Comparison of ENCODE assay signal across 24 cellular contexts in genomic region chr17:74728033-74728701, GRCh38. TPM values are rescaled to one million over a fixed set of nuclear protein-coding genes. Genes with fewer than 3 reads are reported as not detected.
A peak's percentile ranks its signal among the peaks of the same experiment; 100 is the strongest.
DNase-seq lines count a peak whose midpoint lies in the region; ATAC-seq, FAIRE-seq and TF ChIP-seq lines count a peak whose summit lies in the region.
"Had no signal": no experiment of that assay in that cellular context is flagged by ENCODE, and none has a peak within 500 bp of the region (broad histone marks: within the 10 kb centered on the region; RNA-seq: fewer than 3 reads in every experiment).

No MANE protein-coding gene starts in this region.

- CTCF ChIA-PET in K562 (lab: Yijun Ruan, JAX; ENCODE audit: low intra/inter-chr PET ratio): no interaction called here

- no TSS peak for BruUV-seq in K562 (replicated peaks; lab: Mats Ljungman, UMichigan)

- peaks cover 9 to 38% of the 10 kb centered on the region in 2 experiments; a peak in 4 of 5 replicates for H3K27me3 ChIP-seq in K562 (ENCODE audit: control insufficient read depth in 2 of 2, insufficient read depth in 2 of 2, low read length in 2 of 2)
- H3K27me3 ChIP-seq in osteoblast (ENCODE audit: insufficient read depth, low read length): peaks cover 2% of the 10 kb centered on the region
- peaks cover 0 to 34% of the 10 kb centered on the region in 2 donors for H3K27me3 ChIP-seq in tibial nerve

- H3K4me1 ChIP-seq in K562 (replicated peaks in 1 of 2; ENCODE audit: control insufficient read depth in 2 of 2, insufficient read depth in 2 of 2, low read length in 2 of 2) (no peaks in the 10 kb centered on the region), osteoblast (ENCODE audit: insufficient read depth, low read length) (no peaks in the 10 kb centered on the region), tibial nerve (no peaks in the 10 kb centered on the region)
- H3K4me1 ChIP-seq: BE2C had no signal

- H3K9me3 ChIP-seq in K562 (replicated peaks; ENCODE audit: control insufficient read depth, insufficient read depth, low read depth, low read length) (peaks cover 9% of the 10 kb centered on the region; the same call in 1 of the 2 replicates), osteoblast (ENCODE audit: low read depth, low read length) (no peaks in the 10 kb centered on the region), tibial nerve (no peaks in the 10 kb centered on the region)
- H3K9me3 ChIP-seq: BE2C had no signal

- TF ChIP-seq CTCF in K562 (IDR thresholded peaks at IDR 0.05 in 2 of 3, conservative IDR thresholded peaks at IDR 0.05 in 1 of 3; ENCODE audit: insufficient read depth in 2 of 3, low read depth in 1 of 3, low read length in 3 of 3) (no peak), osteoblast (IDR thresholded peaks at IDR 0.05; ENCODE audit: extremely low read depth, low read depth, low read length) (no peak), tibial nerve (IDR thresholded peaks at IDR 0.05) (no peak)

- H3K9me1 ChIP-seq in K562 (ENCODE audit: control insufficient read depth, insufficient read depth, low read length): no peaks in the 10 kb centered on the region

- TF ChIP-seq RAD21 in K562 (CRISPR knock-in tag; conservative IDR thresholded peaks at IDR 0.05 in 1 of 2, IDR thresholded peaks at IDR 0.05 in 1 of 2): no peak

- WGBS in K562 (ENCODE audit: insufficient coverage, low coverage, missing lambda C conversion rate): 2% methylated on average over 3 of the region's 3 CpGs
- 93 to 98% methylated on average over 3 of the region's 3 CpGs for WGBS in tibial nerve, 2 donors

- no peak overlapping the region for H2AFZ ChIP-seq in K562 (ENCODE audit: low read depth, low read length)
- H2AFZ ChIP-seq in osteoblast (ENCODE audit: low read length): no peak overlapping the region
- H2AFZ ChIP-seq: GM23248 had no signal

- ATAC-seq in K562: no peak
- no peak for ATAC-seq in GM19452 (IDR thresholded peaks at IDR 0.05; ENCODE audit: unreplicated experiment)
- ATAC-seq: GM12878 had no signal

- FAIRE-seq in GM12891 (lab: Jason Lieb, UNC) (peak; percentile 83), K562 (lab: Jason Lieb, UNC) (peak; percentile 29)
- FAIRE-seq: GM12878, GM19239, H54 had no signal

- intact Hi-C loops in K562 (cut with micrococcal nuclease): no loop called here

- POLR2A ChIA-PET in K562 (lab: Yijun Ruan, JAX): no interaction called here

- H3K36me3 ChIP-seq in K562 (ENCODE audit: control insufficient read depth, insufficient read depth, low read length) (no peaks in the 10 kb centered on the region), osteoblast (ENCODE audit: insufficient read depth, low read length) (no peaks in the 10 kb centered on the region), tibial nerve (no peaks in the 10 kb centered on the region)
- H3K36me3 ChIP-seq: BE2C had no signal

- H3K4me3 ChIP-seq in K562 (no peak overlapping the region), osteoblast (ENCODE audit: insufficient read depth, low read length) (no peak overlapping the region), tibial nerve (no peak overlapping the region)
- H3K4me3 ChIP-seq: GM12878, GM23248 had no signal

- H3K27ac ChIP-seq in K562 (ENCODE audit: extremely low read depth, low read depth, low read length) (no peak overlapping the region), osteoblast (ENCODE audit: low read depth, low read length) (no peak overlapping the region), tibial nerve (no peak overlapping the region)
- H3K27ac ChIP-seq: GM23248, KMS-11 had no signal

- no peaks in the 10 kb centered on the region for H4K20me1 ChIP-seq in K562 (replicated peaks; ENCODE audit: control insufficient read depth, insufficient read depth, low read length)
- no peaks in the 10 kb centered on the region for H4K20me1 ChIP-seq in osteoblast (ENCODE audit: insufficient read depth, low read length)

- H3K79me2 ChIP-seq in K562 (ENCODE audit: control insufficient read depth, insufficient read depth, low read length) (no peaks in the 10 kb centered on the region), osteoblast (ENCODE audit: insufficient read depth, low read length) (no peaks in the 10 kb centered on the region)

- DNase-seq in GM12891 (ENCODE audit: insufficient read length, low spot score) (no peak), K562 (ENCODE audit: extremely low read depth in 1 of 4, low spot score in 3 of 4) (no peak), osteoblast (ENCODE audit: insufficient read length, low spot score, missing footprints) (peak; percentile 11), tibial nerve (ENCODE audit: low spot score in 2 of 2) (no peak)
- DNase-seq: ACHN; BE2C; C1 segment of cervical spinal cord; CD4-positive, CD25-positive, alpha-beta regulatory T cell; CD8-positive, alpha-beta memory T cell; COR-L47; DMS 273 treated with DMSO at 0.1 percent for 48 hours; DMS53; DND-41; EL; GM23248; HCEC 1CT; HFFc6 had no signal

- no peak overlapping the region for H3K4me2 ChIP-seq in K562 (ENCODE audit: insufficient read depth, low read length)
- no peak overlapping the region for H3K4me2 ChIP-seq in osteoblast (ENCODE audit: insufficient read depth, low read length)
- H3K4me2 ChIP-seq: KMS-11 had no signal

- in situ Hi-C loops in K562 (cut with MboI): no loop called here

- TF ChIP-seq POLR2A in GM12891 (IDR thresholded peaks at IDR 0.05; ENCODE audit: low read depth, low read length): no peak
- no peak for TF ChIP-seq POLR2A in K562 (conservative IDR thresholded peaks at IDR 0.05)
- TF ChIP-seq POLR2A in tibial nerve (IDR thresholded peaks at IDR 0.05): no peak

- TF ChIP-seq EP300 in K562 (IDR thresholded peaks at IDR 0.05; ENCODE audit: low read length) (no peak), tibial nerve (IDR thresholded peaks at IDR 0.05) (no peak)

- H3K9ac ChIP-seq in K562 (ENCODE audit: insufficient read depth in 1 of 2, low read depth in 2 of 2, low read length in 2 of 2): no peak overlapping the region
- H3K9ac ChIP-seq: GM23248, KMS-11 had no signal

RNA-seq across cellular contexts. Expression of gene RAB37, which starts 8.9 kb away (rescaled TPM):
- polyA plus RNA-seq in GM12891 (2012; ENCODE audit: low read depth, missing spikeins): 8.5 TPM
- not detected in 2 replicates for total RNA-seq in K562 (2011; cell fraction: chromatin; rRNA removed; ENCODE audit: low replicate concordance)
- total RNA-seq in K562 (2011; cell fraction: nucleolus; rRNA removed): not detected in 2 replicates
- total RNA-seq in K562 (2011; cell fraction: nucleoplasm; rRNA removed): not detected in 2 replicates
- not detected in 2 replicates for total RNA-seq in K562 (2014; rRNA removed)
- not detected in 2 replicates for total RNA-seq in K562 (2014; rRNA removed; fragmentation: Illumina TruSeq; extraction: Trizol)
- total RNA-seq in K562 (2015; rRNA removed; fragmentation: Illumina TruSeq; extraction: Trizol): 0.11 and 0.23 TPM in 2 replicates
- 0.27 TPM in 1 of 2 replicates, not detected in the other for total RNA-seq in K562 (2021)
- polyA plus RNA-seq in K562 (2011; rRNA removed): 0.03 and 0.21 TPM in 2 replicates
- polyA plus RNA-seq in K562 (2011; cell fraction: cytosol; rRNA removed): 0.22 TPM in 1 of 2 replicates, not detected in the other
- polyA plus RNA-seq in K562 (2011; cell fraction: nucleus; rRNA removed): 0.07 and 0.18 TPM in 2 replicates
- 0.19 and 0.22 TPM in 2 replicates for polyA plus RNA-seq in K562 (2012)
- polyA plus RNA-seq in K562 (2014; fragmentation: Illumina TruSeq; extraction: Trizol): 0.04 and 0.12 TPM in 2 replicates
- under 1 TPM in 1 of 2 experiments, not detected in 1; 0.03 TPM for polyA plus RNA-seq in K562 (2014; fragmentation: Nextera tagmentation; extraction: Ambion mirVana)
- polyA plus RNA-seq in K562 (2014; rRNA removed): not detected in 2 replicates
- 0.11 TPM in 1 of 2 replicates, not detected in the other for polyA minus RNA-seq in K562 (2011; rRNA and poly(A)+ RNA removed)
- polyA minus RNA-seq in K562 (2011; cell fraction: cytosol; rRNA and poly(A)+ RNA removed): not detected in 2 replicates
- not detected in 2 replicates for polyA minus RNA-seq in K562 (2011; cell fraction: nucleus; rRNA and poly(A)+ RNA removed)
- under 0.01 and 0.36 TPM in 2 replicates for total RNA-seq in osteoblast
- total RNA-seq in tibial nerve: 1 to 10 TPM in 3 of 4 donors, under 1 TPM in 1; 0.87 to 4.4 (median 2.3) TPM
- total RNA-seq: A172 had no signal
- polyA plus RNA-seq: GM23248 had no signal

RNA-seq across cellular contexts. Expression of gene CD300LF, which starts 15.4 kb away (rescaled TPM):
- not detected for polyA plus RNA-seq in GM12891 (2012; ENCODE audit: low read depth, missing spikeins)
- not detected in 2 replicates for total RNA-seq in K562 (2011; cell fraction: chromatin; rRNA removed; ENCODE audit: low replicate concordance)
- not detected in 2 replicates for total RNA-seq in K562 (2011; cell fraction: nucleolus; rRNA removed)
- total RNA-seq in K562 (2011; cell fraction: nucleoplasm; rRNA removed): not detected in 2 replicates
- not detected in 2 replicates for total RNA-seq in K562 (2014; rRNA removed)
- total RNA-seq in K562 (2014; rRNA removed; fragmentation: Illumina TruSeq; extraction: Trizol): not detected in 2 replicates
- not detected in 2 replicates for total RNA-seq in K562 (2015; rRNA removed; fragmentation: Illumina TruSeq; extraction: Trizol)
- total RNA-seq in K562 (2021): not detected in 2 replicates
- not detected in 2 replicates for polyA plus RNA-seq in K562 (2011; rRNA removed)
- not detected in 2 replicates for polyA plus RNA-seq in K562 (2011; cell fraction: cytosol; rRNA removed)
- polyA plus RNA-seq in K562 (2011; cell fraction: nucleus; rRNA removed): not detected in 2 replicates
- polyA plus RNA-seq in K562 (2012): not detected in 2 replicates
- not detected in 2 replicates for polyA plus RNA-seq in K562 (2014; fragmentation: Illumina TruSeq; extraction: Trizol)
- polyA plus RNA-seq in K562 (2014; fragmentation: Nextera tagmentation; extraction: Ambion mirVana): not detected
- not detected in 2 replicates for polyA plus RNA-seq in K562 (2014; rRNA removed)
- polyA minus RNA-seq in K562 (2011; rRNA and poly(A)+ RNA removed): not detected in 2 replicates
- polyA minus RNA-seq in K562 (2011; cell fraction: cytosol; rRNA and poly(A)+ RNA removed): not detected in 2 replicates
- not detected in 2 replicates for polyA minus RNA-seq in K562 (2011; cell fraction: nucleus; rRNA and poly(A)+ RNA removed)
- not detected in 2 replicates for total RNA-seq in osteoblast
- 1 to 10 TPM in 1 of 4 donors, not detected in 3; 2.1 TPM for total RNA-seq in tibial nerve
- total RNA-seq: A172; CD8-positive, alpha-beta memory T cell; G401; GM12878; GM23248; HFFc6 had no signal
- polyA plus RNA-seq: CD8-positive, alpha-beta memory T cell; GM23248 had no signal

RNA-seq across cellular contexts. Expression of gene NHERF1, which starts 20.3 kb away (rescaled TPM):
- 19.1 TPM for polyA plus RNA-seq in GM12891 (2012; ENCODE audit: low read depth, missing spikeins)
- total RNA-seq in K562 (2011; cell fraction: chromatin; rRNA removed; ENCODE audit: low replicate concordance): 18.4 and 49.5 TPM in 2 replicates
- 26.0 and 28.6 TPM in 2 replicates for total RNA-seq in K562 (2011; cell fraction: nucleolus; rRNA removed)
- 29.0 and 37.5 TPM in 2 replicates for total RNA-seq in K562 (2011; cell fraction: nucleoplasm; rRNA removed)
- 35.5 and 51.8 TPM in 2 replicates for total RNA-seq in K562 (2014; rRNA removed)
- 23.8 and 30.5 TPM in 2 replicates for total RNA-seq in K562 (2014; rRNA removed; fragmentation: Illumina TruSeq; extraction: Trizol)
- total RNA-seq in K562 (2015; rRNA removed; fragmentation: Illumina TruSeq; extraction: Trizol): 38.9 and 40.2 TPM in 2 replicates
- total RNA-seq in K562 (2021): 79.9 and 88.0 TPM in 2 replicates
- 36.9 and 45.6 TPM in 2 replicates for polyA plus RNA-seq in K562 (2011; rRNA removed)
- 59.4 and 62.4 TPM in 2 replicates for polyA plus RNA-seq in K562 (2011; cell fraction: cytosol; rRNA removed)
- polyA plus RNA-seq in K562 (2011; cell fraction: nucleus; rRNA removed): 36.7 and 44.4 TPM in 2 replicates
- polyA plus RNA-seq in K562 (2012): 42.9 and 66.5 TPM in 2 replicates
- polyA plus RNA-seq in K562 (2014; fragmentation: Illumina TruSeq; extraction: Trizol): 64.8 and 78.7 TPM in 2 replicates
- polyA plus RNA-seq in K562 (2014; fragmentation: Nextera tagmentation; extraction: Ambion mirVana): 10 to 100 TPM; 11.4 to 20.6 TPM
- polyA plus RNA-seq in K562 (2014; rRNA removed): 44.9 and 50.1 TPM in 2 replicates
- 29.5 and 44.1 TPM in 2 replicates for polyA minus RNA-seq in K562 (2011; rRNA and poly(A)+ RNA removed)
- 35.7 and 39.5 TPM in 2 replicates for polyA minus RNA-seq in K562 (2011; cell fraction: cytosol; rRNA and poly(A)+ RNA removed)
- 8.5 and 9.6 TPM in 2 replicates for polyA minus RNA-seq in K562 (2011; cell fraction: nucleus; rRNA and poly(A)+ RNA removed)
- total RNA-seq in osteoblast: 15.9 and 22.1 TPM in 2 replicates
- total RNA-seq in tibial nerve: 10 to 100 TPM; 42.2 to 55.2 (median 53.0) TPM

RNA-seq across cellular contexts. Expression of gene NAT9, which starts 48.0 kb away (rescaled TPM):
- 32.7 TPM for polyA plus RNA-seq in GM12891 (2012; ENCODE audit: low read depth, missing spikeins)
- total RNA-seq in K562 (2011; cell fraction: chromatin; rRNA removed; ENCODE audit: low replicate concordance): 145 and 300 TPM in 2 replicates
- 204 and 205 TPM in 2 replicates for total RNA-seq in K562 (2011; cell fraction: nucleolus; rRNA removed)
- total RNA-seq in K562 (2011; cell fraction: nucleoplasm; rRNA removed): 164 and 167 TPM in 2 replicates
- total RNA-seq in K562 (2014; rRNA removed) (28.8 and 31.9 TPM in 2 replicates), K562 (2014; rRNA removed; fragmentation: Illumina TruSeq; extraction: Trizol) (28.3 and 42.2 TPM in 2 replicates), K562 (2015; rRNA removed; fragmentation: Illumina TruSeq; extraction: Trizol) (39.4 and 40.8 TPM in 2 replicates), K562 (2021) (56.8 and 63.6 TPM in 2 replicates), osteoblast (33.0 and 35.1 TPM in 2 replicates), tibial nerve (10 to 100 TPM; 27.5 to 78.6 (median 43.2) TPM)
- polyA plus RNA-seq in K562 (2011; rRNA removed) (42.4 and 52.0 TPM in 2 replicates), K562 (2014; fragmentation: Illumina TruSeq; extraction: Trizol) (37.1 and 39.9 TPM in 2 replicates), K562 (2014; fragmentation: Nextera tagmentation; extraction: Ambion mirVana) (1 to 10 TPM; 4.2 to 5.9 TPM), K562 (2014; rRNA removed) (59.9 and 63.8 TPM in 2 replicates)
- polyA plus RNA-seq in K562 (2011; cell fraction: cytosol; rRNA removed): 38.3 and 39.8 TPM in 2 replicates
- 305 and 323 TPM in 2 replicates for polyA plus RNA-seq in K562 (2011; cell fraction: nucleus; rRNA removed)
- 49.7 and 52.4 TPM in 2 replicates for polyA plus RNA-seq in K562 (2012)
- polyA minus RNA-seq in K562 (2011; rRNA and poly(A)+ RNA removed): 30.1 and 37.1 TPM in 2 replicates
- polyA minus RNA-seq in K562 (2011; cell fraction: cytosol; rRNA and poly(A)+ RNA removed): 9.9 and 11.5 TPM in 2 replicates
- 60.3 and 89.4 TPM in 2 replicates for polyA minus RNA-seq in K562 (2011; cell fraction: nucleus; rRNA and poly(A)+ RNA removed)
